In genomic region chr17:64791226-64791625, GRCh38 we compare ENCODE assay signal across 6 cellular contexts.
DNase-seq lines count a peak whose midpoint lies in the region; ATAC-seq and TF ChIP-seq lines count a peak whose summit lies in the region.
"Not testable (repeated sequence)": the region's sequence is repeated elsewhere in the genome, so short reads cannot be mapped to it uniquely, and the experiment has no call there.

No MANE protein-coding gene starts in this region.

- not testable (repeated sequence) for H3K4me3 ChIP-seq in upper lobe of right lung

- H3K79me2 ChIP-seq in H9 (ENCODE audit: insufficient read depth, low read length): not testable (repeated sequence)

- H2AK5ac ChIP-seq in H9 (ENCODE audit: insufficient read length, low read length): not testable (repeated sequence)

- not testable (repeated sequence) for TF ChIP-seq CTCF in H9 (conservative IDR thresholded peaks at IDR 0.05); upper lobe of right lung (IDR thresholded peaks at IDR 0.05)

- no CpG with 5 or more reads among the region's 12 CpGs for WGBS in H9 (ENCODE audit: extremely low coverage, insufficient read length, low lambda C conversion rate)

- not testable (repeated sequence) for H3K14ac ChIP-seq in H9 (ENCODE audit: insufficient read depth, low read length)

- not testable (repeated sequence) for H3K56ac ChIP-seq in H9 (ENCODE audit: insufficient read length, low read depth, low read length)

- H2AFZ ChIP-seq in H9 (ENCODE audit: low read length): not testable (repeated sequence)

- not testable (repeated sequence) for H3K27ac Mint-ChIP-seq in H9
- H3K27ac Mint-ChIP-seq in activated CD4-positive, alpha-beta T cell treated with anti-CD3 and anti-CD28 coated beads, Interleukin-2, amount 10 ng/mL, durations not matched to agents 7 days and 5 days: peak overlapping the region; percentile 19
- peak overlapping the region; percentile 65 for H3K27ac Mint-ChIP-seq in activated naive CD4-positive, alpha-beta T cell treated with anti-CD3 and anti-CD28 coated beads, Interleukin-2, amount 10 ng/mL, durations not matched to agents 7 days and 5 days

- not testable (repeated sequence) for H4K20me1 ChIP-seq in H9 (ENCODE audit: control insufficient read depth, insufficient read depth, insufficient read length)

- POLR2A ChIA-PET in activated CD4-positive, alpha-beta T cell treated with anti-CD3 and anti-CD28 coated beads, Interleukin-2, amount 10 ng/mL, durations not matched to agents 7 days and 5 days (lab: Charles Lee): not testable (repeated sequence)

- H3K27me3 ChIP-seq in H9 (ENCODE audit: insufficient read depth, low read length); upper lobe of right lung: not testable (repeated sequence)

- not testable (repeated sequence) for H3K27ac ChIP-seq in H9 (ENCODE audit: insufficient read length, low read depth, low read length); upper lobe of right lung

- H2BK20ac ChIP-seq in H9 (ENCODE audit: low read depth, low read length, poor library complexity, severe bottlenecking): not testable (repeated sequence)

- peaks cover 18% of the 10 kb centered on the region for H3K36me3 ChIP-seq in upper lobe of right lung

- H3K4me3 Mint-ChIP-seq in H9; activated CD4-positive, alpha-beta T cell treated with anti-CD3 and anti-CD28 coated beads, Interleukin-2, amount 10 ng/mL, durations not matched to agents 7 days and 5 days; activated naive CD4-positive, alpha-beta T cell treated with anti-CD3 and anti-CD28 coated beads, Interleukin-2, amount 10 ng/mL, durations not matched to agents 7 days and 5 days: not testable (repeated sequence)

- not testable (repeated sequence) for H3K4me1 Mint-ChIP-seq in H9
- H3K4me1 Mint-ChIP-seq in activated CD4-positive, alpha-beta T cell treated with anti-CD3 and anti-CD28 coated beads, Interleukin-2, amount 10 ng/mL, durations not matched to agents 7 days and 5 days: peaks cover 25% of the 10 kb centered on the region
- peaks cover 35% of the 10 kb centered on the region for H3K4me1 Mint-ChIP-seq in activated naive CD4-positive, alpha-beta T cell treated with anti-CD3 and anti-CD28 coated beads, Interleukin-2, amount 10 ng/mL, durations not matched to agents 7 days and 5 days

- not testable (repeated sequence) for H2BK120ac ChIP-seq in H9 (ENCODE audit: low read depth, low read length, poor library complexity, severe bottlenecking)

- intact Hi-C loops in sciatic nerve (cut with DNase I); upper lobe of right lung (cut with DNase I): not testable (repeated sequence)

- CTCF ChIA-PET in activated CD4-positive, alpha-beta T cell treated with anti-CD3 and anti-CD28 coated beads, Interleukin-2, amount 10 ng/mL, durations not matched to agents 7 days and 5 days (lab: Charles Lee); activated naive CD4-positive, alpha-beta T cell treated with anti-CD3 and anti-CD28 coated beads, Interleukin-2, amount 10 ng/mL, durations not matched to agents 7 days and 5 days (lab: Charles Lee): not testable (repeated sequence)

- H3K9ac ChIP-seq in H9 (ENCODE audit: extremely low read depth, insufficient read length, low read length): not testable (repeated sequence)

- not testable (repeated sequence) for H3K23ac ChIP-seq in H9 (ENCODE audit: insufficient read length, low read depth, low read length)

- H3K27me3 Mint-ChIP-seq in H9 (ENCODE audit: low read depth); activated CD4-positive, alpha-beta T cell treated with anti-CD3 and anti-CD28 coated beads, Interleukin-2, amount 10 ng/mL, durations not matched to agents 7 days and 5 days; activated naive CD4-positive, alpha-beta T cell treated with anti-CD3 and anti-CD28 coated beads, Interleukin-2, amount 10 ng/mL, durations not matched to agents 7 days and 5 days: not testable (repeated sequence)

- H3T11ph ChIP-seq in H9 (ENCODE audit: low read length): not testable (repeated sequence)

- H3K23me2 ChIP-seq in H9 (ENCODE audit: insufficient read length, low read depth, low read length, poor library complexity, severe bottlenecking): not testable (repeated sequence)

- not testable (repeated sequence) for H3K18ac ChIP-seq in H9 (ENCODE audit: insufficient read length, low read depth, low read length)

- not testable (repeated sequence) for H2BK5ac ChIP-seq in H9 (ENCODE audit: insufficient read length, low read length)

- not testable (repeated sequence) for ATAC-seq in sciatic nerve, upper lobe of right lung

- H2BK12ac ChIP-seq in H9 (ENCODE audit: insufficient read length, low read depth, low read length): not testable (repeated sequence)

- not testable (repeated sequence) for H3K36me3 Mint-ChIP-seq in H9 (ENCODE audit: insufficient read depth in 1 of 3, low read depth in 3 of 3)
- H3K36me3 Mint-ChIP-seq in activated CD4-positive, alpha-beta T cell treated with anti-CD3 and anti-CD28 coated beads, Interleukin-2, amount 10 ng/mL, durations not matched to agents 7 days and 5 days (ENCODE audit: low read depth): peaks cover 24% of the 10 kb centered on the region
- peaks cover 23% of the 10 kb centered on the region for H3K36me3 Mint-ChIP-seq in activated naive CD4-positive, alpha-beta T cell treated with anti-CD3 and anti-CD28 coated beads, Interleukin-2, amount 10 ng/mL, durations not matched to agents 7 days and 5 days

- H3K4ac ChIP-seq in H9 (ENCODE audit: low read depth, low read length): not testable (repeated sequence)

- H4K5ac ChIP-seq in H9 (ENCODE audit: insufficient read length, low read depth, low read length): not testable (repeated sequence)

- H4K91ac ChIP-seq in H9 (ENCODE audit: insufficient read length, low read depth, low read length): not testable (repeated sequence)

- not testable (repeated sequence) for H3K79me1 ChIP-seq in H9 (ENCODE audit: insufficient read depth, low read depth, low read length, poor library complexity, severe bottlenecking)

- not testable (repeated sequence) for H2BK15ac ChIP-seq in H9 (ENCODE audit: low read depth, low read length)

- H3K4me2 ChIP-seq in H9 (ENCODE audit: insufficient read depth, insufficient read length, low read length): not testable (repeated sequence)

- H3K4me1 ChIP-seq in H9 (ENCODE audit: insufficient read depth, low read length): not testable (repeated sequence)
- peaks cover 16% of the 10 kb centered on the region for H3K4me1 ChIP-seq in upper lobe of right lung

- H3K9me3 Mint-ChIP-seq in H9; activated CD4-positive, alpha-beta T cell treated with anti-CD3 and anti-CD28 coated beads, Interleukin-2, amount 10 ng/mL, durations not matched to agents 7 days and 5 days; activated naive CD4-positive, alpha-beta T cell treated with anti-CD3 and anti-CD28 coated beads, Interleukin-2, amount 10 ng/mL, durations not matched to agents 7 days and 5 days: not testable (repeated sequence)

- H4K8ac ChIP-seq in H9 (replicated peaks; ENCODE audit: insufficient read length, low read depth, low read length): not testable (repeated sequence)

- DNase-seq in H9 (peak; percentile 19), mesenteric fat pad (ENCODE audit: low spot score) (peak; percentile 26), sciatic nerve (ENCODE audit: low spot score) (peak; percentile 35), upper lobe of right lung (peak; percentile 56)
- not testable (repeated sequence) for DNase-seq in activated CD4-positive, alpha-beta T cell treated with anti-CD3 and anti-CD28 coated beads, Interleukin-2, amount 10 ng/mL, durations not matched to agents 7 days and 5 days; activated naive CD4-positive, alpha-beta T cell treated with anti-CD3 and anti-CD28 coated beads, Interleukin-2, amount 10 ng/mL, durations not matched to agents 7 days and 5 days

- H3K9me3 ChIP-seq in H9 (ENCODE audit: control insufficient read depth, low read depth, low read length); upper lobe of right lung: not testable (repeated sequence)
